Comparison of ENCODE assay signal across 33 cellular contexts in the genomic region with DNA sequence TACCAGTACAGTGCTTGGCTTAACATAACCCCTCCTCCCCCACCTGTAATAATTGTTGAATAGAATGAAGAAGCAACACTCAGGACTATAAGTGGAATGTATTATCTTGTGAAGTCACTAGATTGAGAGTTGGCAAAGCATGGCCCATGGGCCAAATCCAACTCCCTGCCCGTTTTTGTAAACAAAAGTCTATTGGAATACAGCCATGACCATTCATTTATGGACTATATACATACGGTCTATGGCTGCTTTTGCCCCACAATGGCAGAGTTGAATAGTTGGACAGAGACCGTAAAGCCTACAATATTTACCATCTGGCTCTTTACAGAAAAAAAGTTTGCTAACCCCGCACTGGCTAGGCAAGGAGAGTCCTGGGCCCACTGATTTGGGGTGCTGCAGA. TPM values are rescaled to one million over a fixed set of nuclear protein-coding genes. Genes with fewer than 3 reads are reported as not detected.
"Had no signal": no experiment of that assay in that cellular context is flagged by ENCODE, and none has a peak within 500 bp of the region (broad histone marks: within the 10 kb centered on the region; RNA-seq: fewer than 3 reads in every experiment).

No MANE protein-coding gene starts in this region.

- DNase-seq: hippocampal formation; kidney glomerular epithelial cell; left cardiac atrium; left lung; lower lobe of right lung; mammary epithelial cell; mesendoderm; naive thymus-derived CD4-positive, alpha-beta T cell; ovary; right lobe of liver; stimulated activated CD4-positive, alpha-beta T cell treated with anti-CD3 and anti-CD28 coated beads, Interleukin-1b, Interleukin-23, amount 100 ng/mL, for 48 hours; stimulated activated CD4-positive, alpha-beta T cell treated with anti-CD3 and anti-CD28 coated beads, Interleukin-2, amount 100 ng/mL, for 48 hours; stimulated activated CD4-positive, alpha-beta T cell treated with anti-CD3 and anti-CD28 coated beads, Interleukin-4, amount 100 ng/mL, for 4 hours; stimulated activated CD8-positive, alpha-beta memory T cell treated with anti-CD3 and anti-CD28 coated beads, Interleukin-4, amount 100 ng/mL, for 48 hours; stimulated activated naive CD4-positive, alpha-beta T cell treated with Interleukin-2 at 50 U/mL for 16 hours; stimulated activated naive CD8-positive, alpha-beta T cell treated with anti-CD3 and anti-CD28 coated beads, Interleukin-15, amount 100 ng/mL, for 72 hours; testis; thyroid gland; trophoblast cell; upper lobe of right lung had no signal

- H3K4me1 ChIP-seq: left lung, lower lobe of right lung, right atrium auricular region, testis, thyroid gland, upper lobe of right lung had no signal

- ATAC-seq: left cardiac atrium; left lung; lower lobe of right lung; naive thymus-derived CD4-positive, alpha-beta T cell; natural killer cell treated with Interleukin-12 subunit alpha and Interleukin-12 subunit beta and Interleukin-15 and Interleukin-18, amount 100 ng/mL, for 72 hours; right lobe of liver; stimulated activated memory B cell treated with anti-CD40 and anti-IgM and Interleukin-4, amounts not matched to agents 10 μg/mL and 1 μg/mL and 100 μg/mL, for 72 hours; stimulated activated naive CD8-positive, alpha-beta T cell treated with anti-CD3 and anti-CD28 coated beads, Interleukin-15, amount 100 ng/mL, for 72 hours; upper lobe of right lung had no signal

- H3K4me3 Mint-ChIP-seq: mesothelial cell of epicardium; naive thymus-derived CD4-positive, alpha-beta T cell; natural killer cell treated with Interleukin-12 subunit alpha and Interleukin-12 subunit beta and Interleukin-15 and Interleukin-18, amount 100 ng/mL, for 72 hours; stimulated activated memory B cell treated with anti-CD40 and anti-IgM and Interleukin-4, amounts not matched to agents 10 μg/mL and 1 μg/mL and 100 μg/mL, for 72 hours; stimulated activated naive CD8-positive, alpha-beta T cell treated with anti-CD3 and anti-CD28 coated beads, Interleukin-15, amount 100 ng/mL, for 72 hours had no signal

- H3K27me3 ChIP-seq: left lung, ovary, right atrium auricular region, right lobe of liver, testis, thyroid gland, upper lobe of right lung had no signal

- H3K27ac Mint-ChIP-seq: mesothelial cell of epicardium; naive thymus-derived CD4-positive, alpha-beta T cell; natural killer cell treated with Interleukin-12 subunit alpha and Interleukin-12 subunit beta and Interleukin-15 and Interleukin-18, amount 100 ng/mL, for 72 hours; progenitor cell of endocrine pancreas; stimulated activated memory B cell treated with anti-CD40 and anti-IgM and Interleukin-4, amounts not matched to agents 10 μg/mL and 1 μg/mL and 100 μg/mL, for 72 hours; stimulated activated naive CD8-positive, alpha-beta T cell treated with anti-CD3 and anti-CD28 coated beads, Interleukin-15, amount 100 ng/mL, for 72 hours had no signal

- H3K9me3 ChIP-seq: left lung, lower lobe of right lung, ovary, right atrium auricular region, right lobe of liver, testis, thyroid gland, upper lobe of right lung had no signal

- H3K36me3 ChIP-seq: left lung, lower lobe of right lung, ovary, right atrium auricular region, right lobe of liver, thyroid gland, upper lobe of right lung had no signal

- H3K27ac ChIP-seq: left lung, lower lobe of right lung, ovary, right atrium auricular region, right lobe of liver, testis, thyroid gland, upper lobe of right lung had no signal

- H3K9me3 Mint-ChIP-seq: naive thymus-derived CD4-positive, alpha-beta T cell; natural killer cell treated with Interleukin-12 subunit alpha and Interleukin-12 subunit beta and Interleukin-15 and Interleukin-18, amount 100 ng/mL, for 72 hours; stimulated activated memory B cell treated with anti-CD40 and anti-IgM and Interleukin-4, amounts not matched to agents 10 μg/mL and 1 μg/mL and 100 μg/mL, for 72 hours; stimulated activated naive CD8-positive, alpha-beta T cell treated with anti-CD3 and anti-CD28 coated beads, Interleukin-15, amount 100 ng/mL, for 72 hours had no signal

- H3K27me3 Mint-ChIP-seq: naive thymus-derived CD4-positive, alpha-beta T cell; natural killer cell treated with Interleukin-12 subunit alpha and Interleukin-12 subunit beta and Interleukin-15 and Interleukin-18, amount 100 ng/mL, for 72 hours; progenitor cell of endocrine pancreas; stimulated activated memory B cell treated with anti-CD40 and anti-IgM and Interleukin-4, amounts not matched to agents 10 μg/mL and 1 μg/mL and 100 μg/mL, for 72 hours; stimulated activated naive CD8-positive, alpha-beta T cell treated with anti-CD3 and anti-CD28 coated beads, Interleukin-15, amount 100 ng/mL, for 72 hours had no signal

- H3K36me3 Mint-ChIP-seq: natural killer cell treated with Interleukin-12 subunit alpha and Interleukin-12 subunit beta and Interleukin-15 and Interleukin-18, amount 100 ng/mL, for 72 hours had no signal

- H3K4me1 Mint-ChIP-seq: stimulated activated memory B cell treated with anti-CD40 and anti-IgM and Interleukin-4, amounts not matched to agents 10 μg/mL and 1 μg/mL and 100 μg/mL, for 72 hours; stimulated activated naive CD8-positive, alpha-beta T cell treated with anti-CD3 and anti-CD28 coated beads, Interleukin-15, amount 100 ng/mL, for 72 hours had no signal

- H3K4me3 ChIP-seq: left lung, lower lobe of right lung, ovary, right atrium auricular region, right lobe of liver, smooth muscle cell, testis, thyroid gland, upper lobe of right lung had no signal

RNA-seq across cellular contexts. Expression of gene NPVF, which starts 55.1 kb away (rescaled TPM):
- total RNA-seq: left cardiac atrium; left lung; liver; lower lobe of right lung; mammary epithelial cell; mesothelial cell of epicardium; mononuclear cell; myocyte; naive thymus-derived CD4-positive, alpha-beta T cell; natural killer cell treated with Interleukin-12 subunit alpha and Interleukin-12 subunit beta and Interleukin-15 and Interleukin-18, amount 100 ng/mL, for 72 hours; omental fat pad; ovary; progenitor cell of endocrine pancreas; pulmonary artery endothelial cell; renal cortical epithelial cell; right atrium auricular region; right lobe of liver; skeletal muscle tissue; smooth muscle cell; testis; thyroid gland; upper lobe of right lung had no signal
